In the genomic region with DNA sequence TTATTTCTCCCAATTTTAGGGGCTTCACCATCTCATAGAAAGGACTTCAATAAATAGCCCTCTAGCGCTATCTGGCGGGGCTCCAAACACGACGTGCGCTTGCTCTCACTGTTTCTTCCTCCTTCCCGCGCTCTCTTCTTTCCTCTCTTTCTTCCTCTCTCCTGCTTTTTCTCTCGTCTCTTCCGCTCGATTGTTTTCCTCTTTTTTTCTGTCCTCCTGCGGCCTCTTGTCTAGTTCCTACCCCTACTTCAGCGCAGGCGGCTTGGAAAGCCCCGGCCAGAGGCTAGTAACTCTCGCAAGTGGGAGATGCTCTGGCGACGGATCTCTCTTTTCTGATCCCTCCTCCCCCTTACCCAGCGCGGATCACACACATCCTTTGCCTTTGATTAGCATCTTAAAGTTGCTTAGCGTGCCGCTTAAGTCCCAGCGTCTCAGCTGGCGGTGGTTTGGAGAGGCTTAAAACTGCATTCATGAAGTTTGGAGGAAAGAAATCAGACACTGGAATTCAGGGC, we compare ENCODE assay signal across 8 cellular contexts. TPM values are rescaled to one million over a fixed set of nuclear protein-coding genes. Genes with fewer than 3 reads are reported as not detected.
DNase-seq lines count a peak whose midpoint lies in the region; ATAC-seq and TF ChIP-seq lines count a peak whose summit lies in the region.

No MANE protein-coding gene starts in this region.

- peak overlapping the region; percentile 21 to 87 (median 61) for H3K4me3 ChIP-seq in sigmoid colon
- H3K4me3 ChIP-seq in effector memory CD4-positive, alpha-beta T cell (ENCODE audit: insufficient read depth, low read depth, low read length, poor library complexity, severe bottlenecking): no peak overlapping the region

- WGBS in sigmoid colon, 2 donors: 5 to 6% methylated on average over 23 of the region's 23 CpGs

- no peaks in the 10 kb centered on the region for H3K9me3 ChIP-seq in sigmoid colon
- H3K9me3 ChIP-seq in effector memory CD4-positive, alpha-beta T cell (ENCODE audit: control insufficient read depth, low read length): no peaks in the 10 kb centered on the region

- no peaks in the 10 kb centered on the region for H3K27me3 ChIP-seq in sigmoid colon
- peaks cover 66% of the 10 kb centered on the region for H3K27me3 ChIP-seq in effector memory CD4-positive, alpha-beta T cell (replicated peaks; ENCODE audit: control insufficient read depth, insufficient read depth, low read length, poor library complexity, severe bottlenecking)

- ATAC-seq in GM19467 (IDR thresholded peaks at IDR 0.05; ENCODE audit: unreplicated experiment) (no peak), HG02938 (IDR thresholded peaks at IDR 0.05; ENCODE audit: unreplicated experiment) (no peak)

- H3K27ac ChIP-seq in sigmoid colon: peak overlapping the region; percentile 95 to 97 (median 96)
- no peak overlapping the region for H3K27ac ChIP-seq in effector memory CD4-positive, alpha-beta T cell (ENCODE audit: insufficient read depth, low read length, poor library complexity, severe bottlenecking)

- no peak for DNase-seq in GM20000 (ENCODE audit: low spot score)
- peak; percentile 7 for DNase-seq in SHP77 treated with DMSO at 0.1 percent for 48 hours (lab: John Stamatoyannopoulos, UW)
- DNase-seq in glomerular visceral epithelial cell (ENCODE audit: extremely low spot score): peak; percentile 40
- peak; percentile 85 for DNase-seq in sigmoid colon
- DNase-seq in NCI-H1694 treated with DMSO at 0.1 percent for 48 hours (lab: John Stamatoyannopoulos, UW): no peak
- no peak for DNase-seq in effector memory CD4-positive, alpha-beta T cell

- H3K36me3 ChIP-seq in sigmoid colon: no peaks in the 10 kb centered on the region
- H3K36me3 ChIP-seq in effector memory CD4-positive, alpha-beta T cell (ENCODE audit: control insufficient read depth, insufficient read depth, low read length): no peaks in the 10 kb centered on the region

- no peak for TF ChIP-seq EP300 in sigmoid colon (IDR thresholded peaks at IDR 0.05)

- peaks cover 0 to 10% (median 3%) of the 10 kb centered on the region in 4 donors for H3K4me1 ChIP-seq in sigmoid colon
- peaks cover 3% of the 10 kb centered on the region for H3K4me1 ChIP-seq in effector memory CD4-positive, alpha-beta T cell (ENCODE audit: control insufficient read depth, insufficient read depth, low read length, poor library complexity, severe bottlenecking)

- TF ChIP-seq POLR2A in sigmoid colon (IDR thresholded peaks at IDR 0.05): no peak

- intact Hi-C loops in sigmoid colon (cut with DNase I): loop anchor here (2.0 to 10.0 kb wide), 2 partner anchors 26 to 322 kb away; no protein-coding TSS in a partner anchor

- TF ChIP-seq CTCF in GM20000 (IDR thresholded peaks at IDR 0.05; ENCODE audit: extremely low read depth, missing control alignments): peak; percentile 39
- peak in 1 of 4 experiments; percentile 8 for TF ChIP-seq CTCF in sigmoid colon (IDR thresholded peaks at IDR 0.05)

RNA-seq across cellular contexts. Expression of a gene that starts 6.2 kb away (rescaled TPM):
- total RNA-seq in sigmoid colon: 100 to 1,000 TPM in 1 of 4 donors, 10 to 100 TPM in 3; 76.0 to 154 (median 85.1) TPM
- polyA plus RNA-seq in sigmoid colon: 1 to 10 TPM; 1.4 to 8.5 (median 4.2) TPM

Comparison
In these comparisons a context has a peak if more than half of its experiments do, and no peak if none do; other contexts are left out.
1. DNase-seq: peak in SHP77 treated with DMSO at 0.1 percent for 48 hours (single experiment), glomerular visceral epithelial cell (single experiment) and sigmoid colon (single experiment); none in GM20000 (single experiment), NCI-H1694 treated with DMSO at 0.1 percent for 48 hours (single experiment) and effector memory CD4-positive, alpha-beta T cell (0 of 3).